ENCODE assay signal across 2 cellular contexts in genomic region chr4:185457136-185457535, GRCh38.
TF ChIP-seq lines count a peak whose summit lies in the region.

No MANE protein-coding gene starts in this region.

TF ChIP-seq in GM23338, 12 proteins besides CTCF, POLR2A, EP300 and RAD21:
- TF ChIP-seq POLR2AphosphoS5 (IDR thresholded peaks at IDR 0.05; ENCODE audit: low read depth): no peak
- TF ChIP-seq ZNF462 (CRISPR knock-in tag; IDR thresholded peaks at IDR 0.05): no peak
- TF ChIP-seq EZH2 (IDR thresholded peaks at IDR 0.05; ENCODE audit: low read depth, unreplicated experiment): no peak
- TF ChIP-seq STAT1 (IDR thresholded peaks at IDR 0.05; ENCODE audit: unreplicated experiment): no peak

TF ChIP-seq in HepG2, 621 proteins besides CTCF, POLR2A, EP300 and RAD21:
- TF ChIP-seq TBX2 (CRISPR knock-in tag; IDR thresholded peaks at IDR 0.05; ENCODE audit: borderline replicate concordance) (no peak), ZNF232 (CRISPR knock-in tag; IDR thresholded peaks at IDR 0.05; ENCODE audit: borderline replicate concordance) (no peak), KLF12 (CRISPR knock-in tag; IDR thresholded peaks at IDR 0.05; ENCODE audit: borderline replicate concordance) (no peak), ZNF577 (CRISPR knock-in tag; IDR thresholded peaks at IDR 0.05; ENCODE audit: borderline replicate concordance, low read depth) (no peak), ZNF10 (CRISPR knock-in tag; IDR thresholded peaks at IDR 0.05; ENCODE audit: borderline replicate concordance, low read depth) (no peak), ZBTB8A (CRISPR knock-in tag; IDR thresholded peaks at IDR 0.05; ENCODE audit: borderline replicate concordance, low read depth) (no peak), KAT7 (CRISPR knock-in tag; IDR thresholded peaks at IDR 0.05; ENCODE audit: borderline replicate concordance) (no peak), MAFK (conservative IDR thresholded peaks at IDR 0.05 in 1 of 2, IDR thresholded peaks at IDR 0.05 in 1 of 2; ENCODE audit: low read length in 2 of 2) (no peak), GPN1 (CRISPR knock-in tag; IDR thresholded peaks at IDR 0.05; ENCODE audit: borderline replicate concordance) (no peak), ZNF564 (CRISPR knock-in tag; IDR thresholded peaks at IDR 0.05) (no peak), MEF2D (CRISPR knock-in tag; IDR thresholded peaks at IDR 0.05) (no peak), ZNF816 (CRISPR knock-in tag; IDR thresholded peaks at IDR 0.05; ENCODE audit: borderline replicate concordance) (no peak), CSRNP2 (CRISPR knock-in tag; conservative IDR thresholded peaks at IDR 0.05; ENCODE audit: low read depth) (no peak)
